2 cellular contexts compared by ENCODE assay signal in the genomic region with DNA sequence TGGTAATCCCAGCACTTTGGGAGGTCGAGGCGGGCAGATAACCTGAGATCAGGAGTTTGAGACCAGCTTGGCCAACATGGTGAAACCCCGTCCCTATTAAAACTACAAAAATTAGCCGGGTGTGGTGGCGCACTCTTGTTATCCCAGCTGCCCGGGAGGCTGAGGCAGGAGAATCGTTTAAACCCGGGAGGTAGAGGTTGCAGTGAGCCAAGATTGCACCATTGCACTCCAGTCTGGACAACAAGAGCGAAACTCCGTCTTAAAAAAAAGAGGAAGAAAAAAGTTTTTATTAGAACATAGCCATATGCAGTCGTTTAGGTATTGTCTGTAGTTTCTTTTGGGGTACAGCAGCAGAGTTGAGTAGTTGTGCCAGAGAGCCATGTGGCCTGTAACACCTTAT.
TF ChIP-seq lines count a peak whose summit lies in the region.

No MANE protein-coding gene starts in this region.

TF ChIP-seq in SK-N-SH, 30 proteins besides CTCF, POLR2A, EP300 and RAD21 (continued from another document):
- TF ChIP-seq, protein P1, sequence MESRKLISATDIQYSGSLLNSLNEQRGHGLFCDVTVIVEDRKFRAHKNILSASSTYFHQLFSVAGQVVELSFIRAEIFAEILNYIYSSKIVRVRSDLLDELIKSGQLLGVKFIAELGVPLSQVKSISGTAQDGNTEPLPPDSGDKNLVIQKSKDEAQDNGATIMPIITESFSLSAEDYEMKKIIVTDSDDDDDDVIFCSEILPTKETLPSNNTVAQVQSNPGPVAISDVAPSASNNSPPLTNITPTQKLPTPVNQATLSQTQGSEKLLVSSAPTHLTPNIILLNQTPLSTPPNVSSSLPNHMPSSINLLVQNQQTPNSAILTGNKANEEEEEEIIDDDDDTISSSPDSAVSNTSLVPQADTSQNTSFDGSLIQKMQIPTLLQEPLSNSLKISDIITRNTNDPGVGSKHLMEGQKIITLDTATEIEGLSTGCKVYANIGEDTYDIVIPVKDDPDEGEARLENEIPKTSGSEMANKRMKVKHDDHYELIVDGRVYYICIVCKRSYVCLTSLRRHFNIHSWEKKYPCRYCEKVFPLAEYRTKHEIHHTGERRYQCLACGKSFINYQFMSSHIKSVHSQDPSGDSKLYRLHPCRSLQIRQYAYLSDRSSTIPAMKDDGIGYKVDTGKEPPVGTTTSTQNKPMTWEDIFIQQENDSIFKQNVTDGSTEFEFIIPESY (IDR thresholded peaks at IDR 0.05; ENCODE audit: borderline replicate concordance, low read depth) = no peak
- TF ChIP-seq GATA2 (CRISPR knock-in tag; IDR thresholded peaks at IDR 0.05) (no peak), NRF1 (IDR thresholded peaks at IDR 0.05; ENCODE audit: low read depth, low read length) (no peak), RXRA (IDR thresholded peaks at IDR 0.05; ENCODE audit: borderline replicate concordance, low read depth) (no peak), TEAD4 (IDR thresholded peaks at IDR 0.05; ENCODE audit: borderline replicate concordance, insufficient read depth) (no peak), USF1 (IDR thresholded peaks at IDR 0.05; ENCODE audit: borderline replicate concordance, low read depth) (no peak), JUND (IDR thresholded peaks at IDR 0.05) (no peak), NFIC (IDR thresholded peaks at IDR 0.05; ENCODE audit: borderline replicate concordance) (no peak), MXI1 (IDR thresholded peaks at IDR 0.05; ENCODE audit: low read depth, low read length) (no peak), GABPA (IDR thresholded peaks at IDR 0.05; ENCODE audit: low read depth) (no peak), RFX5 (IDR thresholded peaks at IDR 0.05; ENCODE audit: low read length) (no peak)

TF ChIP-seq in SK-N-SH treated with all-trans-retinoic acid at 6 μM for 48 hours, 23 proteins besides CTCF, POLR2A, EP300 and RAD21 (continued from another document):
- TF ChIP-seq ISL1 (CRISPR knock-in tag; IDR thresholded peaks at IDR 0.05) (no peak), BACH2 (CRISPR knock-in tag; IDR thresholded peaks at IDR 0.05; ENCODE audit: borderline replicate concordance) (no peak), ZFP30 (CRISPR knock-in tag; IDR thresholded peaks at IDR 0.05) (no peak), ZNF70 (CRISPR knock-in tag; IDR thresholded peaks at IDR 0.05) (no peak), ARNTL (CRISPR knock-in tag; IDR thresholded peaks at IDR 0.05; ENCODE audit: borderline replicate concordance, low read depth) (no peak), RARB (CRISPR knock-in tag; IDR thresholded peaks at IDR 0.05) (no peak), ESRRG (CRISPR knock-in tag; IDR thresholded peaks at IDR 0.05) (no peak), PPARA (CRISPR knock-in tag; IDR thresholded peaks at IDR 0.05; ENCODE audit: borderline replicate concordance) (no peak), SNAI2 (CRISPR knock-in tag; IDR thresholded peaks at IDR 0.05) (no peak), ZFP3 (CRISPR knock-in tag; IDR thresholded peaks at IDR 0.05) (no peak)
- TF ChIP-seq, protein P2, sequence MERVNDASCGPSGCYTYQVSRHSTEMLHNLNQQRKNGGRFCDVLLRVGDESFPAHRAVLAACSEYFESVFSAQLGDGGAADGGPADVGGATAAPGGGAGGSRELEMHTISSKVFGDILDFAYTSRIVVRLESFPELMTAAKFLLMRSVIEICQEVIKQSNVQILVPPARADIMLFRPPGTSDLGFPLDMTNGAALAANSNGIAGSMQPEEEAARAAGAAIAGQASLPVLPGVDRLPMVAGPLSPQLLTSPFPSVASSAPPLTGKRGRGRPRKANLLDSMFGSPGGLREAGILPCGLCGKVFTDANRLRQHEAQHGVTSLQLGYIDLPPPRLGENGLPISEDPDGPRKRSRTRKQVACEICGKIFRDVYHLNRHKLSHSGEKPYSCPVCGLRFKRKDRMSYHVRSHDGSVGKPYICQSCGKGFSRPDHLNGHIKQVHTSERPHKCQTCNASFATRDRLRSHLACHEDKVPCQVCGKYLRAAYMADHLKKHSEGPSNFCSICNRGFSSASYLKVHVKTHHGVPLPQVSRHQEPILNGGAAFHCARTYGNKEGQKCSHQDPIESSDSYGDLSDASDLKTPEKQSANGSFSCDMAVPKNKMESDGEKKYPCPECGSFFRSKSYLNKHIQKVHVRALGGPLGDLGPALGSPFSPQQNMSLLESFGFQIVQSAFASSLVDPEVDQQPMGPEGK (CRISPR knock-in tag; IDR thresholded peaks at IDR 0.05; ENCODE audit: borderline replicate concordance) = no peak
